12 cellular contexts compared by ENCODE assay signal in genomic region chr9:79080536-79080935, GRCh38.
"Had no signal": no experiment of that assay in that cellular context is flagged by ENCODE, and none has a peak within 500 bp of the region (broad histone marks: within the 10 kb centered on the region; RNA-seq: fewer than 3 reads in every experiment).

No MANE protein-coding gene starts in this region.

- H3K9me3 ChIP-seq: colonic mucosa, gastrocnemius medialis, right lobe of liver had no signal

- DNase-seq: activated B cell treated with CpG ODN at 0.5 μM for 24 hours; activated CD4-positive, alpha-beta T cell treated with anti-CD3 and anti-CD28 coated beads, Interleukin-2, amount 10 ng/mL, durations not matched to agents 7 days and 5 days; activated CD8-positive, alpha-beta memory T cell treated with anti-CD3 and anti-CD28 coated beads for 24 hours; activated naive CD4-positive, alpha-beta T cell treated with Interleukin-2 at 50 U/mL for 16 hours; caudate nucleus; colonic mucosa; gastrocnemius medialis; right lobe of liver; stimulated activated CD4-positive, alpha-beta T cell treated with anti-CD3 and anti-CD28 coated beads, Interleukin-12 subunit alpha, Interleukin-12 subunit beta, amount 100 ng/mL, for 4 hours; stimulated activated naive CD4-positive, alpha-beta T cell; substantia nigra; trophoblast cell had no signal

- ATAC-seq: gastrocnemius medialis, right lobe of liver had no signal

- H3K27ac ChIP-seq: colonic mucosa, gastrocnemius medialis, right lobe of liver had no signal

- H3K4me1 ChIP-seq: colonic mucosa, gastrocnemius medialis, right lobe of liver had no signal

- H3K27me3 ChIP-seq: colonic mucosa, gastrocnemius medialis, right lobe of liver had no signal

- H3K36me3 ChIP-seq: colonic mucosa, gastrocnemius medialis, right lobe of liver had no signal

- H3K4me3 ChIP-seq: colonic mucosa, gastrocnemius medialis, right lobe of liver had no signal
